ENCODE assay signal across 22 cellular contexts in genomic region chr5:162852145-162852544, GRCh38.
"Had no signal": no experiment of that assay in that cellular context is flagged by ENCODE, and none has a peak within 500 bp of the region (broad histone marks: within the 10 kb centered on the region; RNA-seq: fewer than 3 reads in every experiment).

No MANE protein-coding gene starts in this region.

- ATAC-seq: activated CD8-positive, alpha-beta T cell treated with anti-CD3 and anti-CD28 coated beads, Interleukin-2, amount 10 ng/mL, durations not matched to agents 7 days and 5 days; activated T-cell treated with anti-CD3 and anti-CD28 coated beads, Interleukin-2, amount 50 U/mL, for 4 hours; esophagus mucosa; gastrocnemius medialis; left lung had no signal

- H3K27ac ChIP-seq: brain microvascular endothelial cell, coronary artery, gastrocnemius medialis, left lung, tibial artery had no signal

- DNase-seq: activated CD4-positive, alpha-beta T cell treated with anti-CD3 and anti-CD28 coated beads for 48 hours; activated CD4-positive, CD25-positive, alpha-beta regulatory T cell; activated CD8-positive, alpha-beta memory T cell treated with anti-CD3 and anti-CD28 coated beads, Interleukin-2, amount 50 U/mL, for 4 hours; activated CD8-positive, alpha-beta T cell treated with anti-CD3 and anti-CD28 coated beads, Interleukin-2, amount 10 ng/mL, durations not matched to agents 7 days and 5 days; activated naive CD4-positive, alpha-beta T cell treated with anti-CD3 and anti-CD28 coated beads, Interleukin-2, amount 10 ng/mL, durations not matched to agents 7 days and 5 days; activated T-cell treated with anti-CD3 and anti-CD28 coated beads, Interleukin-2, amount 50 U/mL, for 4 hours; aorta; brain microvascular endothelial cell; gastrocnemius medialis; head of caudate nucleus; left lung; mammary epithelial cell; nephron progenitor cell; stimulated activated CD4-positive, alpha-beta T cell treated with anti-CD3 and anti-CD28 coated beads, Interleukin-12 subunit alpha, Interleukin-12 subunit beta, amount 100 ng/mL, for 4 hours; stimulated activated CD4-positive, alpha-beta T cell treated with anti-CD3 and anti-CD28 coated beads, Interleukin-1b, Interleukin-23, amount 100 ng/mL, for 48 hours; stimulated activated naive CD4-positive, alpha-beta T cell treated with Interleukin-2 at 50 U/mL for 16 hours; substantia nigra; tibial artery had no signal

- H3K4me1 Mint-ChIP-seq: activated naive CD4-positive, alpha-beta T cell treated with anti-CD3 and anti-CD28 coated beads, Interleukin-2, amount 10 ng/mL, durations not matched to agents 7 days and 5 days; central memory CD8-positive, alpha-beta T cell; nephron progenitor cell had no signal

- H3K4me3 Mint-ChIP-seq: activated CD8-positive, alpha-beta T cell treated with anti-CD3 and anti-CD28 coated beads, Interleukin-2, amount 10 ng/mL, durations not matched to agents 7 days and 5 days; activated naive CD4-positive, alpha-beta T cell treated with anti-CD3 and anti-CD28 coated beads, Interleukin-2, amount 10 ng/mL, durations not matched to agents 7 days and 5 days; activated T-cell treated with anti-CD3 and anti-CD28 coated beads, Interleukin-2, amount 50 U/mL, for 4 hours; central memory CD8-positive, alpha-beta T cell; nephron progenitor cell had no signal

- H3K27ac Mint-ChIP-seq: activated CD8-positive, alpha-beta T cell treated with anti-CD3 and anti-CD28 coated beads, Interleukin-2, amount 10 ng/mL, durations not matched to agents 7 days and 5 days; activated naive CD4-positive, alpha-beta T cell treated with anti-CD3 and anti-CD28 coated beads, Interleukin-2, amount 10 ng/mL, durations not matched to agents 7 days and 5 days; nephron progenitor cell; progenitor cell of endocrine pancreas had no signal

- H3K36me3 Mint-ChIP-seq: activated naive CD4-positive, alpha-beta T cell treated with anti-CD3 and anti-CD28 coated beads, Interleukin-2, amount 10 ng/mL, durations not matched to agents 7 days and 5 days had no signal

- H3K27me3 Mint-ChIP-seq: activated naive CD4-positive, alpha-beta T cell treated with anti-CD3 and anti-CD28 coated beads, Interleukin-2, amount 10 ng/mL, durations not matched to agents 7 days and 5 days; central memory CD8-positive, alpha-beta T cell; progenitor cell of endocrine pancreas had no signal

- H3K27me3 ChIP-seq: brain microvascular endothelial cell, gastrocnemius medialis, left lung, tibial artery had no signal

- H3K4me1 ChIP-seq: gastrocnemius medialis, left lung, tibial artery had no signal

- H3K4me3 ChIP-seq: coronary artery, gastrocnemius medialis, left lung, tibial artery had no signal

- H3K36me3 ChIP-seq: brain microvascular endothelial cell, gastrocnemius medialis, left lung, tibial artery had no signal
